ENCODE assay signal across 12 cellular contexts in genomic region chr2:222844323-222844722, GRCh38. TPM values are rescaled to one million over a fixed set of nuclear protein-coding genes. Genes with fewer than 3 reads are reported as not detected.
DNase-seq lines count a peak whose midpoint lies in the region; ATAC-seq and TF ChIP-seq lines count a peak whose summit lies in the region.
"Had no signal": no experiment of that assay in that cellular context is flagged by ENCODE, and none has a peak within 500 bp of the region (broad histone marks: within the 10 kb centered on the region; RNA-seq: fewer than 3 reads in every experiment).

No MANE protein-coding gene starts in this region.

- intact Hi-C loops in left ventricle myocardium superior (cut with micrococcal nuclease): loop anchor here (10.0 kb wide), 1 partner anchor 50 kb away; no protein-coding TSS in a partner anchor
- intact Hi-C loops in cardiac septum (cut with DNase I): no loop called here
- intact Hi-C loops in left lung (cut with DNase I): no loop called here
- intact Hi-C loops in vagina (cut with DNase I): no loop called here

- no peak for TF ChIP-seq POLR2A in vagina (IDR thresholded peaks at IDR 0.05)

- peak overlapping the region; percentile 19 to 81 for H3K27ac ChIP-seq in left lung
- peak overlapping the region; percentile 48 for H3K27ac ChIP-seq in vagina
- H3K27ac ChIP-seq: pancreas had no signal

- H3K27me3 ChIP-seq in left lung (no peaks in the 10 kb centered on the region), vagina (no peaks in the 10 kb centered on the region)
- H3K27me3 ChIP-seq: BE2C, pancreas had no signal

- no peaks in the 10 kb centered on the region for H3K9me3 ChIP-seq in left lung
- H3K9me3 ChIP-seq in vagina: no peaks in the 10 kb centered on the region
- H3K9me3 ChIP-seq: BE2C, pancreas had no signal

- H3K36me3 ChIP-seq in left lung: no peaks in the 10 kb centered on the region
- H3K36me3 ChIP-seq in vagina: no peaks in the 10 kb centered on the region
- H3K36me3 ChIP-seq: BE2C, pancreas had no signal

- DNase-seq in left ventricle myocardium superior (no peak), cardiac septum (ENCODE audit: low spot score) (no peak), amniotic epithelial cell (ENCODE audit: low read depth) (peak; percentile 95), left lung (no peak), vagina (ENCODE audit: extremely low spot score in 2 of 2) (no peak), activated gamma-delta T cell (lab: John Stamatoyannopoulos, UW) (no peak)
- DNase-seq in stimulated activated CD4-positive, alpha-beta T cell treated with anti-CD3 and anti-CD28 coated beads, Interleukin-4, amount 100 ng/mL, for 4 hours: no peak
- DNase-seq: BE2C; NCI-H69; pancreas; stimulated activated naive CD8-positive, alpha-beta T cell treated with anti-CD3 and anti-CD28 coated beads, Interleukin-15, Interleukin-2, amounts not matched to agents 100 U/mL and 50 U/mL, for 24 hours had no signal

- ATAC-seq in left ventricle myocardium superior (peak; percentile 26), left lung (peak; percentile 76), GM21526 (IDR thresholded peaks at IDR 0.05; ENCODE audit: low FRiP score, unreplicated experiment) (no peak)
- ATAC-seq: stimulated activated naive CD8-positive, alpha-beta T cell treated with anti-CD3 and anti-CD28 coated beads, Interleukin-15, Interleukin-2, amounts not matched to agents 100 U/mL and 50 U/mL, for 24 hours had no signal

- TF ChIP-seq CTCF in left lung (IDR thresholded peaks at IDR 0.05) (no peak), vagina (IDR thresholded peaks at IDR 0.05) (no peak)

- no peak overlapping the region for H3K4me3 ChIP-seq in left lung
- no peak overlapping the region for H3K4me3 ChIP-seq in vagina
- H3K4me3 ChIP-seq: pancreas had no signal

- H3K4me1 ChIP-seq in left lung (peaks cover 0 to 44% of the 10 kb centered on the region in 2 donors), vagina (no peaks in the 10 kb centered on the region)
- H3K4me1 ChIP-seq: BE2C had no signal

RNA-seq across cellular contexts. Expression of gene ACSL3, which starts 16.5 kb away (rescaled TPM):
- total RNA-seq in left ventricle myocardium superior (48.8 TPM), cardiac septum (37.4 TPM), left lung (100 to 1,000 TPM in 1 of 2 donors, 10 to 100 TPM in 1; 92.5 to 102 TPM), vagina (60.4 TPM)
